ENCODE assay signal across 2 cellular contexts in genomic region chr1:60596791-60597748, GRCh38.
TF ChIP-seq lines count a peak whose summit lies in the region.

No MANE protein-coding gene starts in this region.

TF ChIP-seq in HepG2, 621 proteins besides CTCF, POLR2A, EP300 and RAD21:
- TF ChIP-seq DZIP1 (CRISPR knock-in tag; IDR thresholded peaks at IDR 0.05): no peak
- TF ChIP-seq PAF1 (CRISPR knock-in tag; IDR thresholded peaks at IDR 0.05): no peak
- TF ChIP-seq NR3C1 (CRISPR knock-in tag; IDR thresholded peaks at IDR 0.05): no peak
- peak; percentile 80 to 93 for TF ChIP-seq MAFK (conservative IDR thresholded peaks at IDR 0.05 in 1 of 2, IDR thresholded peaks at IDR 0.05 in 1 of 2; ENCODE audit: low read length in 2 of 2)
- TF ChIP-seq PCBP2 (optimal IDR thresholded peaks at IDR 0.05; ENCODE audit: low read depth, low read length, poor library complexity, severe bottlenecking): no peak
- TF ChIP-seq ZFX (CRISPR knock-in tag; IDR thresholded peaks at IDR 0.05; ENCODE audit: low read depth): no peak
- TF ChIP-seq MAFF (IDR thresholded peaks at IDR 0.05; ENCODE audit: low read depth, low read length): peak; percentile 89
- no peak for TF ChIP-seq HES4 (CRISPR knock-in tag; IDR thresholded peaks at IDR 0.05; ENCODE audit: borderline replicate concordance)

TF ChIP-seq in WTC11, 78 proteins besides CTCF, POLR2A, EP300 and RAD21 (continued from another document):
- no peak for TF ChIP-seq AFF4 (CRISPR knock-in tag; IDR thresholded peaks at IDR 0.05; ENCODE audit: borderline replicate concordance)
- no peak for TF ChIP-seq ARID4B (CRISPR knock-in tag; IDR thresholded peaks at IDR 0.05; ENCODE audit: borderline replicate concordance)
- TF ChIP-seq HMGA2 (CRISPR knock-in tag; IDR thresholded peaks at IDR 0.05): no peak
- TF ChIP-seq JAZF1 (CRISPR knock-in tag; IDR thresholded peaks at IDR 0.05): no peak
- TF ChIP-seq KAT7 (CRISPR knock-in tag; IDR thresholded peaks at IDR 0.05; ENCODE audit: borderline replicate concordance): no peak
- no peak for TF ChIP-seq ZNF512 (CRISPR knock-in tag; IDR thresholded peaks at IDR 0.05; ENCODE audit: borderline replicate concordance)
- TF ChIP-seq ZNF425 (CRISPR knock-in tag; conservative IDR thresholded peaks at IDR 0.05): no peak
- no peak for TF ChIP-seq AR (CRISPR knock-in tag; IDR thresholded peaks at IDR 0.05)
- no peak for TF ChIP-seq EMX1 (CRISPR knock-in tag; IDR thresholded peaks at IDR 0.05)
- no peak for TF ChIP-seq NFYB (CRISPR knock-in tag; conservative IDR thresholded peaks at IDR 0.05; ENCODE audit: low read depth)
- no peak for TF ChIP-seq FOXP1 (CRISPR knock-in tag; IDR thresholded peaks at IDR 0.05; ENCODE audit: borderline replicate concordance)
- no peak for TF ChIP-seq ATF3 (CRISPR knock-in tag; conservative IDR thresholded peaks at IDR 0.05)
- no peak for TF ChIP-seq ATF6 (CRISPR knock-in tag; IDR thresholded peaks at IDR 0.05)
- TF ChIP-seq ATF2 (CRISPR knock-in tag; IDR thresholded peaks at IDR 0.05; ENCODE audit: borderline replicate concordance, low read depth): no peak
- no peak for TF ChIP-seq MYBL2 (CRISPR knock-in tag; IDR thresholded peaks at IDR 0.05)
- no peak for TF ChIP-seq SMAD4 (CRISPR knock-in tag; IDR thresholded peaks at IDR 0.05)
